8 cellular contexts compared by ENCODE assay signal in genomic region chr1:12618661-12619395, GRCh38. TPM values are rescaled to one million over a fixed set of nuclear protein-coding genes. Genes with fewer than 3 reads are reported as not detected.
A peak's percentile ranks its signal among the peaks of the same experiment; 100 is the strongest.
DNase-seq lines count a peak whose midpoint lies in the region; ATAC-seq and TF ChIP-seq lines count a peak whose summit lies in the region.

No MANE protein-coding gene starts in this region.

- no peaks in the 10 kb centered on the region for H3K27me3 ChIP-seq in adrenal gland

- DNase-seq in NCI-H345 (lab: John Stamatoyannopoulos, UW): peak; percentile 38
- DNase-seq in NCI-H345 treated with DMSO at 0.1 percent for 48 hours (lab: John Stamatoyannopoulos, UW; ENCODE audit: unreplicated experiment): no peak
- DNase-seq in T-helper 1 cell: peak; percentile 34 to 59 (median 50)
- peak; percentile 66 to 82 (median 71) for DNase-seq in adrenal gland
- peak; percentile 81 for DNase-seq in hepatic stellate cell (ENCODE audit: low spot score)
- peak; percentile 81 for DNase-seq in renal cortical epithelial cell (ENCODE audit: low read depth)

- peak overlapping the region; percentile 2 to 67 (median 33) for H3K4me3 ChIP-seq in adrenal gland

- no peaks in the 10 kb centered on the region for H3K9me3 ChIP-seq in adrenal gland (replicated peaks in 1 of 3)

- 7 to 11% (median 9%) methylated on average over 15 to 28 of the region's 28 CpGs for WGBS in adrenal gland, 4 donors

- H3K4me1 ChIP-seq in adrenal gland (replicated peaks in 1 of 2): peaks cover 17 to 56% of the 10 kb centered on the region in 2 donors

- intact Hi-C loops in adrenal gland (cut with DNase I): loop anchor here (10.0 kb wide), 2 partner anchors 74 to 304 kb away; no protein-coding TSS in a partner anchor

- peak overlapping the region; percentile 67 to 92 (median 74) for H3K27ac ChIP-seq in adrenal gland

- no peaks in the 10 kb centered on the region for H3K36me3 ChIP-seq in adrenal gland (replicated peaks in 1 of 2)

- peak in 1 of 2 donors; percentile 42 for TF ChIP-seq POLR2A in adrenal gland (IDR thresholded peaks at IDR 0.05)

- ATAC-seq in GM18517 (IDR thresholded peaks at IDR 0.05; ENCODE audit: unreplicated experiment): no peak
- ATAC-seq in GM21447 (IDR thresholded peaks at IDR 0.05; ENCODE audit: unreplicated experiment): no peak

- TF ChIP-seq CTCF in adrenal gland (IDR thresholded peaks at IDR 0.05): peak in 1 of 6 experiments; percentile 10

RNA-seq across cellular contexts. Expression of gene DHRS3, which starts 0.8 kb away (rescaled TPM):
- 10 to 100 TPM; 15.3 to 72.4 (median 41.3) TPM for total RNA-seq in adrenal gland
- polyA plus RNA-seq in adrenal gland: 10 to 100 TPM in 2 of 3 donors, 1 to 10 TPM in 1; 7.7 to 44.2 (median 44.2) TPM
- total RNA-seq in renal cortical epithelial cell: 28.9 and 66.2 TPM in 2 replicates

RNA-seq across cellular contexts. Expression of gene AADACL4, which starts 25.1 kb away (rescaled TPM):
- not detected for total RNA-seq in adrenal gland
- polyA plus RNA-seq in adrenal gland: under 1 TPM in 2 of 3 donors, not detected in 1; 0.10 to 0.16 TPM
- not detected in 2 replicates for total RNA-seq in renal cortical epithelial cell
